Comparison of ENCODE assay signal across 21 cellular contexts in genomic region chr22:46641829-46642266, GRCh38. TPM values are rescaled to one million over a fixed set of nuclear protein-coding genes. Genes with fewer than 3 reads are reported as not detected.
A peak's percentile ranks its signal among the peaks of the same experiment; 100 is the strongest.
DNase-seq lines count a peak whose midpoint lies in the region; ATAC-seq and TF ChIP-seq lines count a peak whose summit lies in the region.
"Had no signal": no experiment of that assay in that cellular context is flagged by ENCODE, and none has a peak within 500 bp of the region (broad histone marks: within the 10 kb centered on the region; RNA-seq: fewer than 3 reads in every experiment).

No MANE protein-coding gene starts in this region.

- intact Hi-C loops in left ventricle myocardium inferior (cut with micrococcal nuclease), result no loop called here
- intact Hi-C loops in left ventricle myocardium superior (cut with micrococcal nuclease), result no loop called here
- intact Hi-C loops in CD4-positive, alpha-beta T cell (cut with DNase I, micrococcal nuclease), result no loop called here
- intact Hi-C loops in tibial artery (cut with DNase I; ENCODE audit: low total_unique reads), result no loop called here

- H3K4me1 ChIP-seq in left ventricle myocardium inferior, result peaks cover 83% of the 10 kb centered on the region
- H3K4me1 ChIP-seq in mesenchymal stem cell (ENCODE audit: control insufficient read depth, insufficient read depth, low read depth, low read length), result peaks cover 28% of the 10 kb centered on the region
- no peaks in the 10 kb centered on the region for H3K4me1 ChIP-seq in tibial artery

- H2BK12ac ChIP-seq in mesenchymal stem cell (ENCODE audit: low read length in 2 of 2), result no peak overlapping the region

- no peak overlapping the region for H2BK5ac ChIP-seq in mesenchymal stem cell (ENCODE audit: low read depth, low read length, poor library complexity, severe bottlenecking)

- no peaks in the 10 kb centered on the region for H3K27me3 ChIP-seq in left ventricle myocardium inferior (ENCODE audit: low read depth)
- no peaks in the 10 kb centered on the region for H3K27me3 ChIP-seq in mesenchymal stem cell (ENCODE audit: control insufficient read depth in 1 of 2, insufficient read depth in 1 of 2, low read length in 2 of 2)
- no peaks in the 10 kb centered on the region for H3K27me3 ChIP-seq in CD4-positive, alpha-beta T cell (ENCODE audit: control insufficient read depth, insufficient read depth, low read length)
- no peaks in the 10 kb centered on the region for H3K27me3 ChIP-seq in tibial artery
- H3K27me3 ChIP-seq: neutrophil had no signal

- no peak overlapping the region for H3K9ac ChIP-seq in mesenchymal stem cell (ENCODE audit: low read length)
- H3K9ac ChIP-seq: KMS-11 had no signal

- H2AK5ac ChIP-seq in mesenchymal stem cell (ENCODE audit: low read length, severe bottlenecking), result no peak overlapping the region

- no peaks in the 10 kb centered on the region for H3K36me3 ChIP-seq in left ventricle myocardium inferior
- peaks cover 3 to 15% of the 10 kb centered on the region in 2 experiments for H3K36me3 ChIP-seq in mesenchymal stem cell (ENCODE audit: control insufficient read depth in 1 of 2, insufficient read depth in 2 of 2, low read depth in 1 of 2, low read length in 2 of 2)
- H3K36me3 ChIP-seq in tibial artery, result peaks cover 0 to 5% (median 0%) of the 10 kb centered on the region in 3 donors
- H3K36me3 ChIP-seq: WERI-Rb-1 had no signal

- H3K36me3 Mint-ChIP-seq in type B pancreatic cell, result peaks cover 32% of the 10 kb centered on the region
- no peaks in the 10 kb centered on the region for H3K36me3 Mint-ChIP-seq in CD4-positive, alpha-beta T cell (ENCODE audit: low read depth)

- ATAC-seq in left ventricle myocardium superior, result no peak
- ATAC-seq in CD4-positive, alpha-beta T cell (ENCODE audit: poor library complexity), result no peak

- H3K4me3 Mint-ChIP-seq in type B pancreatic cell, result no peak overlapping the region
- no peak overlapping the region for H3K4me3 Mint-ChIP-seq in CD4-positive, alpha-beta T cell
- H3K4me3 Mint-ChIP-seq: dendritic cell treated with granulocyte-macrophage colony-stimulating factor and Interleukin-4, amounts not matched to agents 40 ng/mL and 50 ng/mL, for 4 days; T-helper 2 cell treated with Interferon-gamma antibody and Interleukin-4, amounts not matched to agents 5 μg/mL and 100 μg/mL, for 36 hours had no signal

- H3K79me1 ChIP-seq in mesenchymal stem cell (replicated peaks; ENCODE audit: low read length, poor library complexity, severe bottlenecking), result peaks cover 17% of the 10 kb centered on the region

- peaks cover 27% of the 10 kb centered on the region for H3K4me1 Mint-ChIP-seq in type B pancreatic cell (ENCODE audit: unreplicated experiment)
- H3K4me1 Mint-ChIP-seq in CD4-positive, alpha-beta T cell (ENCODE audit: low read depth), result peaks cover 4% of the 10 kb centered on the region

- no peak overlapping the region for H3K23ac ChIP-seq in mesenchymal stem cell (ENCODE audit: low read length in 2 of 2)

- no peak overlapping the region for H4K8ac ChIP-seq in mesenchymal stem cell (ENCODE audit: low read length)

- no peaks in the 10 kb centered on the region for H3K9me3 ChIP-seq in left ventricle myocardium inferior (replicated peaks)
- no peaks in the 10 kb centered on the region for H3K9me3 ChIP-seq in mesenchymal stem cell (ENCODE audit: control insufficient read depth, low read length)
- no peaks in the 10 kb centered on the region for H3K9me3 ChIP-seq in CD4-positive, alpha-beta T cell (ENCODE audit: control insufficient read depth, low read length)
- H3K9me3 ChIP-seq in tibial artery, result no peaks in the 10 kb centered on the region
- H3K9me3 ChIP-seq: lower lobe of right lung, neutrophil had no signal

- TF ChIP-seq CTCF in left ventricle myocardium inferior (IDR thresholded peaks at IDR 0.05; ENCODE audit: borderline replicate concordance), result no peak
- no peak for TF ChIP-seq CTCF in type B pancreatic cell (conservative IDR thresholded peaks at IDR 0.05)
- TF ChIP-seq CTCF in CD4-positive, alpha-beta T cell (IDR thresholded peaks at IDR 0.05), result no peak
- no peak for TF ChIP-seq CTCF in tibial artery (IDR thresholded peaks at IDR 0.05)

- 89% methylated on average over 7 of the region's 7 CpGs for WGBS in mesenchymal stem cell

- peak overlapping the region; percentile 63 for H3K27ac ChIP-seq in left ventricle myocardium inferior (replicated peaks)
- H3K27ac ChIP-seq in mesenchymal stem cell (ENCODE audit: low read length, poor library complexity, severe bottlenecking), result no peak overlapping the region
- no peak overlapping the region for H3K27ac ChIP-seq in CD4-positive, alpha-beta T cell (ENCODE audit: low read depth, low read length)
- H3K27ac ChIP-seq in tibial artery, result no peak overlapping the region
- H3K27ac ChIP-seq: KMS-11, lower lobe of right lung, neutrophil, WERI-Rb-1 had no signal

- H3K4ac ChIP-seq in mesenchymal stem cell (ENCODE audit: low read depth in 1 of 2, low read length in 2 of 2), result no peak overlapping the region

- H3K18ac ChIP-seq in mesenchymal stem cell (ENCODE audit: low read depth in 1 of 2, low read length in 2 of 2), result no peak overlapping the region

- no peak overlapping the region for H3K4me2 ChIP-seq in mesenchymal stem cell (ENCODE audit: low read length, poor library complexity, severe bottlenecking)
- H3K4me2 ChIP-seq: KMS-11 had no signal

- H2BK15ac ChIP-seq in mesenchymal stem cell (ENCODE audit: low read depth, poor library complexity, severe bottlenecking), result no peak overlapping the region

- H2BK120ac ChIP-seq in mesenchymal stem cell (ENCODE audit: low read depth, low read length), result no peak overlapping the region

- no peak overlapping the region for H3K4me3 ChIP-seq in left ventricle myocardium inferior
- no peak overlapping the region for H3K4me3 ChIP-seq in mesenchymal stem cell (ENCODE audit: insufficient read depth in 1 of 2, low read depth in 1 of 2, low read length in 2 of 2)
- H3K4me3 ChIP-seq in tibial artery, result no peak overlapping the region
- H3K4me3 ChIP-seq: lower lobe of right lung had no signal

- H4K91ac ChIP-seq in mesenchymal stem cell (ENCODE audit: low read length), result no peak overlapping the region

- H2AFZ ChIP-seq in mesenchymal stem cell (ENCODE audit: low read depth, low read length), result no peak overlapping the region

- H3K27ac Mint-ChIP-seq in type B pancreatic cell, result peak overlapping the region; percentile 34
- no peak overlapping the region for H3K27ac Mint-ChIP-seq in CD4-positive, alpha-beta T cell
- H3K27ac Mint-ChIP-seq: dendritic cell treated with granulocyte-macrophage colony-stimulating factor and Interleukin-4, amounts not matched to agents 40 ng/mL and 50 ng/mL, for 4 days; T-helper 2 cell treated with Interferon-gamma antibody and Interleukin-4, amounts not matched to agents 5 μg/mL and 100 μg/mL, for 36 hours had no signal

- H3K9me3 Mint-ChIP-seq in type B pancreatic cell, result peaks cover 6% of the 10 kb centered on the region
- no peaks in the 10 kb centered on the region for H3K9me3 Mint-ChIP-seq in CD4-positive, alpha-beta T cell
- H3K9me3 Mint-ChIP-seq: T-helper 2 cell treated with Interferon-gamma antibody and Interleukin-4, amounts not matched to agents 5 μg/mL and 100 μg/mL, for 36 hours had no signal

- no peak for DNase-seq in left ventricle myocardium inferior
- no peak for DNase-seq in left ventricle myocardium superior
- DNase-seq in epidermal melanocyte (ENCODE audit: insufficient read length, low spot score), result peak; percentile 89
- peak; percentile 41 for DNase-seq in mesenchymal stem cell
- DNase-seq in type B pancreatic cell (ENCODE audit: extremely low spot score, unreplicated experiment), result no peak
- DNase-seq in CD4-positive, alpha-beta T cell, result no peak
- no peak for DNase-seq in tibial artery
- no peak for DNase-seq in KBM-7
- DNase-seq: activated CD4-positive, alpha-beta T cell treated with anti-CD3 and anti-CD28 coated beads, Interleukin-2, amount 50 U/mL, for 4 hours; activated gamma-delta T cell treated with Interleukin-2 at 50 U/mL for 16 hours; activated T-cell treated with anti-CD3 and anti-CD28 coated beads for 4 hours; DMS53; HCEC 1CT; lower lobe of right lung; retina; stimulated activated CD4-positive, alpha-beta T cell treated with anti-CD3 and anti-CD28 coated beads, Interleukin-12 subunit alpha, Interleukin-12 subunit beta, amount 100 ng/mL, for 4 hours; WERI-Rb-1 had no signal

- in situ Hi-C loops in KBM-7 (cut with MboI; ENCODE audit: low pct_unique_long_range_greater_than_20kb, low sequenced_read_pairs), result no loop called here

- CTCF ChIA-PET in CD4-positive, alpha-beta T cell (lab: Charles Lee), result no interaction called here

- H3K14ac ChIP-seq in mesenchymal stem cell (ENCODE audit: low read length in 2 of 2), result no peak overlapping the region

- POLR2A ChIA-PET in CD4-positive, alpha-beta T cell (lab: Charles Lee), result no interaction called here

- no peaks in the 10 kb centered on the region for H3K27me3 Mint-ChIP-seq in type B pancreatic cell
- no peaks in the 10 kb centered on the region for H3K27me3 Mint-ChIP-seq in CD4-positive, alpha-beta T cell
- H3K27me3 Mint-ChIP-seq: dendritic cell treated with granulocyte-macrophage colony-stimulating factor and Interleukin-4, amounts not matched to agents 40 ng/mL and 50 ng/mL, for 4 days had no signal

RNA-seq across cellular contexts. Expression of gene GRAMD4, which starts 21.7 kb away (rescaled TPM):
- 77.6 TPM for total RNA-seq in left ventricle myocardium inferior
- total RNA-seq in left ventricle myocardium superior, result 94.0 TPM
- polyA plus RNA-seq in mesenchymal stem cell (2013, experiment 1 of 2), result 5.1 TPM
- 5.0 TPM for polyA plus RNA-seq in mesenchymal stem cell (2013, experiment 2 of 2)
- 56.4 and 80.9 TPM in 2 replicates for total RNA-seq in type B pancreatic cell (ENCODE audit: low replicate concordance)
- 10 to 100 TPM; 13.9 to 15.6 TPM for total RNA-seq in CD4-positive, alpha-beta T cell

Comparison
In these comparisons a context has a peak if more than half of its experiments do, and no peak if none do; other contexts are left out.
1. DNase-seq: peak in epidermal melanocyte (single experiment) and mesenchymal stem cell (single experiment); none in left ventricle myocardium inferior (single experiment), left ventricle myocardium superior (single experiment), type B pancreatic cell (single experiment), CD4-positive, alpha-beta T cell (0 of 10), tibial artery (0 of 2) and KBM-7 (single experiment).